Comparison of ENCODE assay signal across 16 cellular contexts in the genomic region with DNA sequence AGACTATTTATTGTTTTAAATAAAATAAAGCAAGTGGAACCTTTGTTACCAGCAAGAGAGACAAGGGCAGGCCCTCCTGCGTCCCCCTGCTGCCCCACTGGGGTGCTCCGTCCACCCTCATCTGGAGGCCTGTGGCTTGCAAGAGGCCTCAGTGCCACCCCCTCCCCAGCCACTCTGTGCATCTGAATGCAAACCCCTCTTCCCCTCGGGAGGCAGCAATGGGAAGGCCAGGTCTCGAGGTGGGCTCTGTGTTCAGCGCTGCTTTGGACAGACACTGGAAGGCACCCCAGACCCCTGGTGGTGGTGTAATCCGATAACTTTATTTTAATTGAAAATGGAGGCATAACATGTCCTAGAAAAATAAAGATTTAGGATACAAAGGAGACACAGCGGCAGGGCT. TPM values are rescaled to one million over a fixed set of nuclear protein-coding genes. Genes with fewer than 3 reads are reported as not detected.
A peak's percentile ranks its signal among the peaks of the same experiment; 100 is the strongest.
DNase-seq lines count a peak whose midpoint lies in the region; ATAC-seq and TF ChIP-seq lines count a peak whose summit lies in the region.
"Had no signal": no experiment of that assay in that cellular context is flagged by ENCODE, and none has a peak within 500 bp of the region (broad histone marks: within the 10 kb centered on the region; RNA-seq: fewer than 3 reads in every experiment).

No MANE protein-coding gene starts in this region.

- peaks cover 33 to 53% (median 44%) of the 10 kb centered on the region in 9 donors for H3K4me1 ChIP-seq in heart right ventricle
- H3K4me1 ChIP-seq in right atrium auricular region = peaks cover 0 to 59% of the 10 kb centered on the region in 2 donors
- H3K4me1 ChIP-seq in parathyroid adenoma = peaks cover 23% of the 10 kb centered on the region

- H3K9me3 ChIP-seq in heart right ventricle (no peaks in the 10 kb centered on the region), right atrium auricular region (no peaks in the 10 kb centered on the region), parathyroid adenoma (ENCODE audit: control insufficient read depth, low read length) (no peaks in the 10 kb centered on the region)
- H3K9me3 ChIP-seq: upper lobe of right lung had no signal

- H3K9ac ChIP-seq in parathyroid adenoma = no peak overlapping the region

- no peak overlapping the region for H2AFZ ChIP-seq in parathyroid adenoma

- peak overlapping the region in 6 of 10 donors; percentile 20 to 90 (median 33) for H3K4me3 ChIP-seq in heart right ventricle
- H3K4me3 ChIP-seq in right atrium auricular region = no peak overlapping the region
- H3K4me3 ChIP-seq in parathyroid adenoma (ENCODE audit: low read depth, low read length) = no peak overlapping the region
- H3K4me3 ChIP-seq: upper lobe of right lung had no signal

- H3K4me2 ChIP-seq in parathyroid adenoma (ENCODE audit: low read length) = no peak overlapping the region

- DNase-seq in heart right ventricle = no peak
- DNase-seq in cardiac septum (ENCODE audit: low spot score) = no peak
- no peak for DNase-seq in right atrium auricular region (ENCODE audit: low spot score)
- no peak for DNase-seq in glomerular visceral epithelial cell (ENCODE audit: extremely low spot score)
- DNase-seq in foreskin melanocyte = no peak
- no peak for DNase-seq in amygdala (lab: John Stamatoyannopoulos, UW)
- no peak for DNase-seq in COR-L47 (lab: John Stamatoyannopoulos, UW)
- DNase-seq: activated CD4-positive, alpha-beta T cell treated with anti-CD3 and anti-CD28 coated beads, Interleukin-2, amount 50 U/mL, for 1 hour; GDM1; midbrain; SHP77 treated with DMSO at 0.1 percent for 48 hours; stimulated activated CD4-positive, alpha-beta T cell treated with anti-CD3 and anti-CD28 coated beads, Interleukin-1b, Interleukin-23, amount 100 ng/mL, for 48 hours; upper lobe of right lung had no signal

- H3K27ac ChIP-seq in heart right ventricle (peak overlapping the region; percentile 83 to 100 (median 96)), right atrium auricular region (peak overlapping the region; percentile 93 to 96), parathyroid adenoma (peak overlapping the region; percentile 8)
- H3K27ac ChIP-seq: upper lobe of right lung had no signal

- TF ChIP-seq CTCF in heart right ventricle (IDR thresholded peaks at IDR 0.05) = peak in 2 of 9 donors; percentile 9 to 15
- TF ChIP-seq CTCF in right atrium auricular region (IDR thresholded peaks at IDR 0.05) = no peak
- TF ChIP-seq CTCF in parathyroid adenoma (IDR thresholded peaks at IDR 0.05) = no peak

- H3K27me3 ChIP-seq in heart right ventricle = peaks cover 0 to 52% (median 0%) of the 10 kb centered on the region in 7 donors
- no peaks in the 10 kb centered on the region for H3K27me3 ChIP-seq in right atrium auricular region
- no peaks in the 10 kb centered on the region for H3K27me3 ChIP-seq in parathyroid adenoma (ENCODE audit: control insufficient read depth, insufficient read depth, low read length)
- H3K27me3 ChIP-seq: upper lobe of right lung had no signal

- H3K36me3 ChIP-seq in heart right ventricle (peaks cover 0 to 4% (median 0%) of the 10 kb centered on the region in 9 donors), right atrium auricular region (no peaks in the 10 kb centered on the region), parathyroid adenoma (ENCODE audit: control insufficient read depth, insufficient read depth, low read length) (no peaks in the 10 kb centered on the region)
- H3K36me3 ChIP-seq: upper lobe of right lung had no signal

- intact Hi-C loops in heart right ventricle (cut with DNase I) = no loop called here
- intact Hi-C loops in cardiac septum (cut with DNase I) = loop anchor here (5.0 kb wide), 1 partner anchor 33 kb away; no protein-coding TSS in a partner anchor

- no peak for ATAC-seq in heart right ventricle
- ATAC-seq: upper lobe of right lung had no signal

- WGBS in heart right ventricle, 2 donors = 20 to 35% methylated on average over 7 of the region's 7 CpGs

- H3K79me2 ChIP-seq in parathyroid adenoma = peaks cover 16% of the 10 kb centered on the region

RNA-seq across cellular contexts. Expression of a gene that starts 4.6 kb away (rescaled TPM):
- total RNA-seq in heart right ventricle (10 to 100 TPM; 16.8 to 24.5 (median 21.3) TPM), cardiac septum (20.7 TPM), right atrium auricular region (10 to 100 TPM in 1 of 2 donors, 1 to 10 TPM in 1; 9.3 to 18.6 TPM)
- 10 to 100 TPM; 15.5 to 29.3 TPM for polyA plus RNA-seq in heart right ventricle

RNA-seq across cellular contexts. Expression of a gene that starts 17.8 kb away (rescaled TPM):
- 100 to 1,000 TPM; 220 to 377 (median 296) TPM for total RNA-seq in heart right ventricle
- 100 to 1,000 TPM; 377 to 439 TPM for polyA plus RNA-seq in heart right ventricle
- 441 TPM for total RNA-seq in cardiac septum
- 100 to 1,000 TPM; 107 to 214 TPM for total RNA-seq in right atrium auricular region

RNA-seq across cellular contexts. Expression of a gene that starts 28.2 kb away (rescaled TPM):
- total RNA-seq in heart right ventricle (10 to 100 TPM; 54.2 to 78.1 (median 69.3) TPM), cardiac septum (120 TPM), right atrium auricular region (10 to 100 TPM; 41.5 to 55.9 TPM)
- polyA plus RNA-seq in heart right ventricle = 10 to 100 TPM; 44.6 to 58.9 TPM

RNA-seq across cellular contexts. Expression of a gene that starts 31.2 kb away (rescaled TPM):
- total RNA-seq in heart right ventricle = not detected
- not detected for polyA plus RNA-seq in heart right ventricle
- total RNA-seq in cardiac septum = not detected
- total RNA-seq in right atrium auricular region = under 1 TPM; 0.78 to 0.90 TPM
- total RNA-seq: posterior vena cava, upper lobe of right lung had no signal
- polyA plus RNA-seq: AG04450 had no signal

RNA-seq across cellular contexts. Expression of a gene that starts 33.8 kb away (rescaled TPM):
- total RNA-seq in heart right ventricle (10 to 100 TPM in 2 of 10 donors, 1 to 10 TPM in 8; 5.2 to 13.5 (median 9.1) TPM), cardiac septum (8.2 TPM), right atrium auricular region (10 to 100 TPM; 11.6 to 12.1 TPM)
- polyA plus RNA-seq in heart right ventricle = 10 to 100 TPM in 1 of 2 donors, 1 to 10 TPM in 1; 5.3 to 11.4 TPM

Comparison
In these comparisons a context has a peak if more than half of its experiments do, and no peak if none do; other contexts are left out.
1. H3K4me3 ChIP-seq: peak in heart right ventricle (6 of 10); none in right atrium auricular region (0 of 2) and parathyroid adenoma (single experiment).
2. H3K27ac ChIP-seq: peak in every context shown above with its lines; median percentile 96 in heart right ventricle; 94 in right atrium auricular region; 8 in parathyroid adenoma.